Comparison of ENCODE assay signal across 10 cellular contexts in the genomic region with DNA sequence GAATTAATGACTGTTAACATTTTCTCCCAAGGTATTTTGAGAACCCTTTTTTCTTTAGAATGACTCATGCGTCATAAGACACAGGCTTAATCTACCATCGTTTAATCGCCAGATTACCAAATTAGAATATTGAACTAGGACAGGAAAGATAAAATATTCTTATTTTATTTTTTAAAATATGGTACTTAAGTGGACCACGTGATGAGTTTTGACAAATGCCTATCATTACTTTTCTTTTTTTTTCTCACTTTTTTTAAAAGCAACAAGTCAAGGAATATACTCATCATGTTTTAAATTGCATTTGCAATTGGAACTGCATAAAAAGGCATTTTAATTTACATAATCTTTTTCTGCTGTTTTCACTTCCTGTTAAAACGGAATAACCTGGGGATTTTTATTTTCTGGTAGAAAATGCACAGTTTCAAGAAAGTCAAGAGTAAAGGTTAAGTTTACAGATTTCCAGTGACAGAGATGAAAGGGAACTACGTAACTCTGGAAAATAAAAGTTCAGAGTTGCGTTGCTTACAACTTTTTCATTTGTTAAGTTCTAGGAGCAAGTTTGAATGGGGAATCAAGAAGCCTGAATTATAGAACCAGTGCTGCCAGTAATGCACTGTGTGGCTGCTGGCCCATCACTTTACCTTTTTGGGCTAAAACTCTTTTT. TPM values are rescaled to one million over a fixed set of nuclear protein-coding genes. Genes with fewer than 3 reads are reported as not detected.
DNase-seq lines count a peak whose midpoint lies in the region; ATAC-seq and TF ChIP-seq lines count a peak whose summit lies in the region.
"Had no signal": no experiment of that assay in that cellular context is flagged by ENCODE, and none has a peak within 500 bp of the region (broad histone marks: within the 10 kb centered on the region; RNA-seq: fewer than 3 reads in every experiment).

No MANE protein-coding gene starts in this region.

- H3K27ac Mint-ChIP-seq in activated CD8-positive, alpha-beta memory T cell treated with anti-CD3 and anti-CD28 coated beads, Interleukin-2, amount 10 ng/mL, durations not matched to agents 7 days and 5 days: peak overlapping the region; percentile 69
- H3K27ac Mint-ChIP-seq in activated B cell treated with CpG ODN at 0.5 μM for 24 hours (peak overlapping the region; percentile 90), Calu3 (ENCODE audit: unreplicated experiment) (no peak overlapping the region), nephron progenitor cell (no peak overlapping the region)
- peak overlapping the region; percentile 92 for H3K27ac Mint-ChIP-seq in stimulated activated effector memory CD8-positive, alpha-beta T cell treated with anti-CD3 and anti-CD28 coated beads, Interleukin-12 subunit alpha, Interleukin-12 subunit beta, amount 100 ng/mL, for 72 hours

- H3K36me3 Mint-ChIP-seq in activated CD8-positive, alpha-beta memory T cell treated with anti-CD3 and anti-CD28 coated beads, Interleukin-2, amount 10 ng/mL, durations not matched to agents 7 days and 5 days: peaks cover 23% of the 10 kb centered on the region
- H3K36me3 Mint-ChIP-seq in activated B cell treated with CpG ODN at 0.5 μM for 24 hours (ENCODE audit: low read depth) (peaks cover 23% of the 10 kb centered on the region), Calu3 (ENCODE audit: insufficient read depth, unreplicated experiment) (peaks cover 15% of the 10 kb centered on the region), nephron progenitor cell (ENCODE audit: low read depth) (peaks cover 20% of the 10 kb centered on the region)
- H3K36me3 Mint-ChIP-seq in stimulated activated effector memory CD8-positive, alpha-beta T cell treated with anti-CD3 and anti-CD28 coated beads, Interleukin-12 subunit alpha, Interleukin-12 subunit beta, amount 100 ng/mL, for 72 hours: peaks cover 66% of the 10 kb centered on the region

- TF ChIP-seq CTCF in activated B cell treated with CpG ODN at 0.5 μM for 24 hours (IDR thresholded peaks at IDR 0.05) (no peak), Calu3 (IDR thresholded peaks at IDR 0.05; ENCODE audit: unreplicated experiment) (no peak), nephron progenitor cell (IDR thresholded peaks at IDR 0.05) (no peak)

- peak; percentile 4 for ATAC-seq in activated CD8-positive, alpha-beta memory T cell treated with anti-CD3 and anti-CD28 coated beads, Interleukin-2, amount 10 ng/mL, durations not matched to agents 7 days and 5 days
- peak; percentile 27 for ATAC-seq in HG02884 (IDR thresholded peaks at IDR 0.05; ENCODE audit: unreplicated experiment)
- ATAC-seq in activated B cell treated with CpG ODN at 0.5 μM for 24 hours (ENCODE audit: low read depth): peak; percentile 49
- ATAC-seq in stimulated activated effector memory CD8-positive, alpha-beta T cell treated with anti-CD3 and anti-CD28 coated beads, Interleukin-12 subunit alpha, Interleukin-12 subunit beta, amount 100 ng/mL, for 72 hours: no peak

- POLR2A ChIA-PET in activated B cell treated with CpG ODN at 0.5 μM for 24 hours (lab: Charles Lee): interaction anchor here (1.8 to 5.8 kb wide), 3 partner anchors 20 to 24 kb away, joined by 9 to 53 read pairs (median 22); a partner anchor contains a TSS

- CTCF ChIA-PET in activated CD8-positive, alpha-beta memory T cell treated with anti-CD3 and anti-CD28 coated beads, Interleukin-2, amount 10 ng/mL, durations not matched to agents 7 days and 5 days (lab: Charles Lee): no interaction called here
- CTCF ChIA-PET in activated B cell treated with CpG ODN at 0.5 μM for 24 hours (lab: Charles Lee): interaction anchor here (1.3 kb wide), 1 partner anchor 48 kb away, joined by 4 read pairs; no protein-coding TSS in a partner anchor
- CTCF ChIA-PET in Calu3 (lab: Charles Lee): no interaction called here

- peak overlapping the region; percentile 22 for H3K4me3 Mint-ChIP-seq in activated CD8-positive, alpha-beta memory T cell treated with anti-CD3 and anti-CD28 coated beads, Interleukin-2, amount 10 ng/mL, durations not matched to agents 7 days and 5 days
- peak overlapping the region; percentile 68 for H3K4me3 Mint-ChIP-seq in activated B cell treated with CpG ODN at 0.5 μM for 24 hours
- H3K4me3 Mint-ChIP-seq in stimulated activated effector memory CD8-positive, alpha-beta T cell treated with anti-CD3 and anti-CD28 coated beads, Interleukin-12 subunit alpha, Interleukin-12 subunit beta, amount 100 ng/mL, for 72 hours: peak overlapping the region; percentile 65
- no peak overlapping the region for H3K4me3 Mint-ChIP-seq in Calu3 (ENCODE audit: low read depth, unreplicated experiment)
- H3K4me3 Mint-ChIP-seq in nephron progenitor cell: no peak overlapping the region

- H3K4me1 Mint-ChIP-seq in activated CD8-positive, alpha-beta memory T cell treated with anti-CD3 and anti-CD28 coated beads, Interleukin-2, amount 10 ng/mL, durations not matched to agents 7 days and 5 days: peaks cover 62% of the 10 kb centered on the region
- H3K4me1 Mint-ChIP-seq in activated B cell treated with CpG ODN at 0.5 μM for 24 hours: peaks cover 75% of the 10 kb centered on the region
- peaks cover 88% of the 10 kb centered on the region for H3K4me1 Mint-ChIP-seq in stimulated activated effector memory CD8-positive, alpha-beta T cell treated with anti-CD3 and anti-CD28 coated beads, Interleukin-12 subunit alpha, Interleukin-12 subunit beta, amount 100 ng/mL, for 72 hours
- H3K4me1 Mint-ChIP-seq in Calu3 (ENCODE audit: low read depth, unreplicated experiment): peaks cover 16% of the 10 kb centered on the region
- H3K4me1 Mint-ChIP-seq in nephron progenitor cell: peaks cover 12% of the 10 kb centered on the region

- intact Hi-C loops in activated B cell treated with CpG ODN at 0.5 μM for 24 hours (cut with micrococcal nuclease): loop anchor here (1.0 kb wide), 5 partner anchors 8 to 527 kb away; no protein-coding TSS in a partner anchor
- intact Hi-C loops in Calu3 (cut with micrococcal nuclease; ENCODE audit: unreplicated experiment): no loop called here

- no peaks in the 10 kb centered on the region for H3K9me3 Mint-ChIP-seq in activated CD8-positive, alpha-beta memory T cell treated with anti-CD3 and anti-CD28 coated beads, Interleukin-2, amount 10 ng/mL, durations not matched to agents 7 days and 5 days (ENCODE audit: low read depth)
- no peaks in the 10 kb centered on the region for H3K9me3 Mint-ChIP-seq in activated B cell treated with CpG ODN at 0.5 μM for 24 hours
- no peaks in the 10 kb centered on the region for H3K9me3 Mint-ChIP-seq in stimulated activated effector memory CD8-positive, alpha-beta T cell treated with anti-CD3 and anti-CD28 coated beads, Interleukin-12 subunit alpha, Interleukin-12 subunit beta, amount 100 ng/mL, for 72 hours
- H3K9me3 Mint-ChIP-seq in Calu3 (ENCODE audit: low read depth, unreplicated experiment): no peaks in the 10 kb centered on the region
- no peaks in the 10 kb centered on the region for H3K9me3 Mint-ChIP-seq in nephron progenitor cell

- H3K27me3 Mint-ChIP-seq in activated CD8-positive, alpha-beta memory T cell treated with anti-CD3 and anti-CD28 coated beads, Interleukin-2, amount 10 ng/mL, durations not matched to agents 7 days and 5 days: no peaks in the 10 kb centered on the region
- H3K27me3 Mint-ChIP-seq in activated B cell treated with CpG ODN at 0.5 μM for 24 hours (no peaks in the 10 kb centered on the region), Calu3 (ENCODE audit: unreplicated experiment) (no peaks in the 10 kb centered on the region), nephron progenitor cell (ENCODE audit: low read depth, poor library complexity) (no peaks in the 10 kb centered on the region)

- no TSS peak for BruUV-seq in Calu3 (replicated peaks; lab: Mats Ljungman, UMichigan)

- DNase-seq in activated CD8-positive, alpha-beta memory T cell treated with anti-CD3 and anti-CD28 coated beads, Interleukin-2, amount 10 ng/mL, durations not matched to agents 7 days and 5 days: no peak
- DNase-seq in activated CD8-positive, alpha-beta memory T cell treated with anti-CD3 and anti-CD28 coated beads, Interleukin-2, amount 50 U/mL, for 4 hours: no peak
- DNase-seq in activated B cell treated with CpG ODN at 0.5 μM for 24 hours (no peak), Calu3 (no peak), nephron progenitor cell (no peak), putamen (ENCODE audit: low spot score) (no peak)
- no peak for DNase-seq in stimulated activated effector memory CD8-positive, alpha-beta T cell treated with anti-CD3 and anti-CD28 coated beads, Interleukin-12 subunit alpha, Interleukin-12 subunit beta, amount 100 ng/mL, for 72 hours (ENCODE audit: low spot score in 2 of 2)
- DNase-seq: activated effector memory CD4-positive, alpha-beta T cell treated with Interleukin-2 at 50 U/mL for 16 hours had no signal

RNA-seq across cellular contexts. Expression of a gene that starts 23.6 kb away (rescaled TPM):
- 10 to 100 TPM; 34.7 to 54.2 TPM for total RNA-seq in activated CD8-positive, alpha-beta memory T cell treated with anti-CD3 and anti-CD28 coated beads, Interleukin-2, amount 10 ng/mL, durations not matched to agents 7 days and 5 days
- total RNA-seq in activated B cell treated with CpG ODN at 0.5 μM for 24 hours: 44.5 and 44.7 TPM in 2 replicates
- total RNA-seq in Calu3 (2022): 30.6 and 33.6 TPM in 2 replicates

RNA-seq across cellular contexts. Expression of a gene that starts 35.6 kb away (rescaled TPM):
- total RNA-seq in activated CD8-positive, alpha-beta memory T cell treated with anti-CD3 and anti-CD28 coated beads, Interleukin-2, amount 10 ng/mL, durations not matched to agents 7 days and 5 days: not detected
- total RNA-seq in activated B cell treated with CpG ODN at 0.5 μM for 24 hours (not detected in 2 replicates), Calu3 (2022) (0.29 TPM in 1 of 2 replicates, not detected in the other)
- total RNA-seq: T-helper 2 cell treated with Interferon-gamma antibody and Interleukin-4, amounts not matched to agents 100 ng/mL and 5 ng/mL, for 36 hours had no signal

Comparison
In these comparisons a context has a peak if more than half of its experiments do, and no peak if none do; other contexts are left out.
1. H3K27ac Mint-ChIP-seq: peak in activated CD8-positive, alpha-beta memory T cell treated with anti-CD3 and anti-CD28 coated beads, Interleukin-2, amount 10 ng/mL, durations not matched to agents 7 days and 5 days (single experiment), activated B cell treated with CpG ODN at 0.5 μM for 24 hours (single experiment) and stimulated activated effector memory CD8-positive, alpha-beta T cell treated with anti-CD3 and anti-CD28 coated beads, Interleukin-12 subunit alpha, Interleukin-12 subunit beta, amount 100 ng/mL, for 72 hours (single experiment); none in Calu3 (single experiment) and nephron progenitor cell (single experiment).
2. H3K4me3 Mint-ChIP-seq: peak in activated CD8-positive, alpha-beta memory T cell treated with anti-CD3 and anti-CD28 coated beads, Interleukin-2, amount 10 ng/mL, durations not matched to agents 7 days and 5 days (single experiment), activated B cell treated with CpG ODN at 0.5 μM for 24 hours (single experiment) and stimulated activated effector memory CD8-positive, alpha-beta T cell treated with anti-CD3 and anti-CD28 coated beads, Interleukin-12 subunit alpha, Interleukin-12 subunit beta, amount 100 ng/mL, for 72 hours (single experiment); none in Calu3 (single experiment) and nephron progenitor cell (single experiment).